24 cellular contexts compared by ENCODE assay signal in genomic region chr22:26618487-26618886, GRCh38. TPM values are rescaled to one million over a fixed set of nuclear protein-coding genes. Genes with fewer than 3 reads are reported as not detected.
DNase-seq lines count a peak whose midpoint lies in the region; ATAC-seq and TF ChIP-seq lines count a peak whose summit lies in the region.
"Had no signal": no experiment of that assay in that cellular context is flagged by ENCODE, and none has a peak within 500 bp of the region (broad histone marks: within the 10 kb centered on the region; RNA-seq: fewer than 3 reads in every experiment).

No MANE protein-coding gene starts in this region.

- H3K4me1 Mint-ChIP-seq in central memory CD8-positive, alpha-beta T cell = peaks cover 29% of the 10 kb centered on the region

- peaks cover 63 to 84% (median 72%) of the 10 kb centered on the region in 10 experiments for H3K4me1 ChIP-seq in BLaER1 treated with 17β-estradiol and CSF1 and Interleukin-3, amounts not matched to agents 10 nM and 100 nM
- H3K4me1 ChIP-seq in spleen = peaks cover 9 to 64% (median 43%) of the 10 kb centered on the region in 6 donors

- no peak for TF ChIP-seq CTCF in spleen (IDR thresholded peaks at IDR 0.05 in 8 of 11, conservative IDR thresholded peaks at IDR 0.05 in 3 of 11)

- peak overlapping the region; percentile 70 to 94 (median 88) for H3K27ac ChIP-seq in BLaER1 treated with 17β-estradiol and CSF1 and Interleukin-3, amounts not matched to agents 10 nM and 100 nM
- H3K27ac ChIP-seq in spleen = peak overlapping the region in 2 of 8 donors; percentile 43 to 50
- H3K27ac ChIP-seq: C4-2B, RWPE1, SJCRH30 had no signal

- H3K36me3 ChIP-seq in BLaER1 treated with 17β-estradiol and CSF1 and Interleukin-3, amounts not matched to agents 10 nM and 100 nM = no peaks in the 10 kb centered on the region
- no peaks in the 10 kb centered on the region for H3K36me3 ChIP-seq in H7 (replicated peaks; ENCODE audit: control insufficient read depth, insufficient read depth, low read length)
- no peaks in the 10 kb centered on the region for H3K36me3 ChIP-seq in spleen
- H3K36me3 ChIP-seq: SJCRH30 had no signal

- WGBS in spleen, 5 donors = 82 to 91% (median 86%) methylated on average over 9 of the region's 9 CpGs

- peak overlapping the region; percentile 75 for H3K27ac Mint-ChIP-seq in central memory CD8-positive, alpha-beta T cell (ENCODE audit: low read depth)
- H3K27ac Mint-ChIP-seq: HFFc6 had no signal

- no peak for TF ChIP-seq POLR2A in spleen (IDR thresholded peaks at IDR 0.05)

- H3K36me3 Mint-ChIP-seq in central memory CD8-positive, alpha-beta T cell (ENCODE audit: insufficient read depth) = no peaks in the 10 kb centered on the region

- DNase-seq in H7 = peak; percentile 13
- DNase-seq in central memory CD8-positive, alpha-beta T cell (ENCODE audit: low spot score in 2 of 2) = no peak
- DNase-seq in spleen = peak; percentile 48
- no peak for DNase-seq in germinal center (ENCODE audit: low spot score)
- DNase-seq in stimulated activated naive CD4-positive, alpha-beta T cell treated with Interleukin-2 at 50 U/mL for 16 hours (lab: John Stamatoyannopoulos, UW) = no peak
- no peak for DNase-seq in inferior parietal cortex (ENCODE audit: extremely low spot score)
- DNase-seq: COR-L47, DMS 273 treated with DMSO at 0.1 percent for 48 hours, DND-41, HFFc6, NCI-H1048, NCI-H1436, NCI-H2029, NCI-H345, NCI-H524 treated with DMSO at 0.1 percent for 48 hours, PC-3, SJCRH30, SW 1271 had no signal

- 0 out of 22 replicates have a peak, but pooled peaks cover 0 to 3% (median 0%) of the 10 kb centered on the region in 11 experiments for H3K9me3 ChIP-seq in BLaER1 treated with 17β-estradiol and CSF1 and Interleukin-3, amounts not matched to agents 10 nM and 100 nM (replicated peaks in 1 of 11)
- H3K9me3 ChIP-seq in spleen = no peaks in the 10 kb centered on the region
- H3K9me3 ChIP-seq: SJCRH30 had no signal

- ATAC-seq in central memory CD8-positive, alpha-beta T cell (replicated peaks; ENCODE audit: extremely low read depth, poor library complexity, severe bottlenecking) = no peak
- ATAC-seq: PC-3 had no signal

- peak overlapping the region; percentile 64 to 84 (median 76); a peak in 20 of 22 replicates for H3K9ac ChIP-seq in BLaER1 treated with 17β-estradiol and CSF1 and Interleukin-3, amounts not matched to agents 10 nM and 100 nM

- H4K20me1 ChIP-seq in BLaER1 treated with 17β-estradiol and CSF1 and Interleukin-3, amounts not matched to agents 10 nM and 100 nM = no peaks in the 10 kb centered on the region

- peak overlapping the region; percentile 76 to 96 (median 87); a peak in 21 of 22 replicates for H3K4me2 ChIP-seq in BLaER1 treated with 17β-estradiol and CSF1 and Interleukin-3, amounts not matched to agents 10 nM and 100 nM

- H3K27me3 ChIP-seq in BLaER1 treated with 17β-estradiol and CSF1 and Interleukin-3, amounts not matched to agents 10 nM and 100 nM = no peaks in the 10 kb centered on the region
- H3K27me3 ChIP-seq in H7 (ENCODE audit: control insufficient read depth, insufficient read depth, low read length) = peaks cover 1% of the 10 kb centered on the region; the same call in 1 of the 2 replicates
- H3K27me3 ChIP-seq in spleen (replicated peaks in 1 of 7) = no peaks in the 10 kb centered on the region

- no peak overlapping the region for H3K4me3 Mint-ChIP-seq in central memory CD8-positive, alpha-beta T cell
- H3K4me3 Mint-ChIP-seq: HFFc6 had no signal

- no peak overlapping the region for H3K4me3 ChIP-seq in BLaER1 treated with 17β-estradiol and CSF1 and Interleukin-3, amounts not matched to agents 10 nM and 100 nM
- H3K4me3 ChIP-seq in H7 (ENCODE audit: insufficient read depth, low read depth, low read length) (no peak overlapping the region), spleen (no peak overlapping the region)
- H3K4me3 ChIP-seq: SJCRH30 had no signal

- intact Hi-C loops in spleen (cut with DNase I; ENCODE audit: low total_unique reads) = no loop called here

- no peaks in the 10 kb centered on the region for H3K27me3 Mint-ChIP-seq in central memory CD8-positive, alpha-beta T cell

- H3K9me3 Mint-ChIP-seq in central memory CD8-positive, alpha-beta T cell = no peaks in the 10 kb centered on the region
- H3K9me3 Mint-ChIP-seq: HFFc6 had no signal

RNA-seq across cellular contexts. Expression of gene CRYBB1, which starts 0.7 kb away (rescaled TPM):
- total RNA-seq in H7 (2014; rRNA removed; shearing (Covaris generic)) = 1.9 and 3.1 TPM in 2 replicates
- 1 to 10 TPM in 6 of 7 donors, under 1 TPM in 1; 0.34 to 2.9 (median 2.1) TPM for total RNA-seq in spleen
- polyA plus RNA-seq in spleen = 1 to 10 TPM in 2 of 3 donors, under 1 TPM in 1; 0.98 to 1.9 (median 1.3) TPM
- total RNA-seq: G401, H4, HFFc6, MCF 10A, PC-3 had no signal

RNA-seq across cellular contexts. Expression of gene CRYBA4, which starts 3.3 kb away (rescaled TPM):
- total RNA-seq in H7 (2014; rRNA removed; shearing (Covaris generic)) = 0.22 TPM in 1 of 2 replicates, not detected in the other
- not detected for total RNA-seq in spleen
- under 1 TPM; 0.20 to 0.24 (median 0.22) TPM for polyA plus RNA-seq in spleen
- total RNA-seq: G401, H4, HFFc6, MCF 10A, PC-3 had no signal

RNA-seq across cellular contexts. Expression of gene TPST2, which starts 28.6 kb away (rescaled TPM):
- 95.0 and 118 TPM in 2 replicates for total RNA-seq in H7 (2014; rRNA removed; shearing (Covaris generic))
- total RNA-seq in spleen = 100 to 1,000 TPM in 2 of 7 donors, 10 to 100 TPM in 5; 43.5 to 119 (median 63.2) TPM
- polyA plus RNA-seq in spleen = 10 to 100 TPM; 14.6 to 22.2 (median 16.6) TPM

RNA-seq across cellular contexts. Expression of gene MIAT, which starts 38.9 kb away (rescaled TPM):
- 3.0 and 13.4 TPM in 2 replicates for total RNA-seq in H7 (2014; rRNA removed; shearing (Covaris generic))
- 10 to 100 TPM; 16.0 to 62.4 (median 24.8) TPM for total RNA-seq in spleen
- polyA plus RNA-seq in spleen = 1 to 10 TPM in 2 of 3 donors, under 1 TPM in 1; 0.77 to 3.2 (median 1.7) TPM

Comparison
In these comparisons a context has a peak if more than half of its experiments do, and no peak if none do; other contexts are left out.
1. DNase-seq: peak in H7 (single experiment) and spleen (single experiment); none in central memory CD8-positive, alpha-beta T cell (0 of 2), germinal center (single experiment), stimulated activated naive CD4-positive, alpha-beta T cell treated with Interleukin-2 at 50 U/mL for 16 hours (single experiment) and inferior parietal cortex (single experiment).